In the genomic region with DNA sequence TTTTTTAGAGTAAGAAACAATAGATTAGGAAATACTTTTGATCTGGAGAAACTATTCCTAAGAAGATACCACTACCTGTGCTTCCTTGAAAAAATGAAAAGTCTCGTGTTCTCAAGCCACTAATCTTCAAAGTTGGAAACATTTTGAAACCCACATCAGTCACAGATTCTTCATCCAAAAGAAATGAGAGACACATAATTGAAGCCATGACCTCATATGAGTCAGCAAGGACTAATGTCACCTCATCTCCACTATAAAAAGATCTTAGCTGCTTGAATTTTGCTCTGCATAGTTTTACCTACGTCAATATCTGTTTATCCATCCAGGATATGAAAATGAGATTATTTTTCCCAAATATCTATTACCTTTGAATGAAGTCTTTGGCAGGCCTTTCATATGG, we compare ENCODE assay signal across 27 cellular contexts.
"Had no signal": no experiment of that assay in that cellular context is flagged by ENCODE, and none has a peak within 500 bp of the region (broad histone marks: within the 10 kb centered on the region; RNA-seq: fewer than 3 reads in every experiment).

No MANE protein-coding gene starts in this region.

- H3K4me1 ChIP-seq: ascending aorta had no signal

- ATAC-seq: activated naive CD4-positive, alpha-beta T cell treated with anti-CD3 and anti-CD28 coated beads, Interleukin-2, amount 50 U/mL, for 72 hours; activated naive CD8-positive, alpha-beta T cell treated with anti-CD3 and anti-CD28 coated beads, Interleukin-2, amount 50 U/mL, for 24 hours; activated T-cell treated with anti-CD3 and anti-CD28 coated beads, Interleukin-2, amount 50 U/mL, for 4 hours; T-cell had no signal

- H3K9me3 ChIP-seq: ascending aorta had no signal

- H3K27me3 ChIP-seq: ascending aorta, cardiac muscle cell had no signal

- H2AFZ ChIP-seq: PC-9 had no signal

- H3K4me3 ChIP-seq: ascending aorta, cardiac muscle cell, PC-9 had no signal

- H3K27ac ChIP-seq: ascending aorta, cardiac muscle cell, PC-9, VCaP had no signal

- DNase-seq: activated CD4-positive, alpha-beta memory T cell treated with anti-CD3 and anti-CD28 coated beads for 36 hours; activated CD4-positive, alpha-beta T cell treated with anti-CD3 and anti-CD28 coated beads, Interleukin-2, amount 10 ng/mL, durations not matched to agents 7 days and 5 days; activated CD4-positive, CD25-positive, alpha-beta regulatory T cell; activated CD8-positive, alpha-beta memory T cell treated with anti-CD3 and anti-CD28 coated beads for 24 hours; activated effector memory CD4-positive, alpha-beta T cell treated with anti-CD3 and anti-CD28 coated beads, Interleukin-2, amount 50 U/mL, for 16 hours; activated naive CD4-positive, alpha-beta T cell treated with Interleukin-2 at 50 U/mL for 16 hours; activated naive CD8-positive, alpha-beta T cell treated with anti-CD3 and anti-CD28 coated beads, Interleukin-2, amount 50 U/mL, for 24 hours; activated T-cell treated with anti-CD3 and anti-CD28 coated beads, Interleukin-2, amount 50 U/mL, for 4 hours; amniotic stem cell; MM.1S; NCI-H1105; NCI-H1436; NCI-H1694 treated with DMSO at 0.1 percent for 48 hours; NCI-H2107; NCI-H2171 treated with DMSO at 0.1 percent for 48 hours; NCI-H226; NCI-H510A; NCI-H69; SIG-M5; T-cell; T-helper 2 cell; T1000 had no signal

- H3K36me3 ChIP-seq: ascending aorta, cardiac muscle cell had no signal

- H3K4me2 ChIP-seq: PC-9 had no signal
